In genomic region chr15:40511472-40512133, GRCh38 we compare ENCODE assay signal across 8 cellular contexts. TPM values are rescaled to one million over a fixed set of nuclear protein-coding genes. Genes with fewer than 3 reads are reported as not detected.
A peak's percentile ranks its signal among the peaks of the same experiment; 100 is the strongest.
DNase-seq lines count a peak whose midpoint lies in the region; ATAC-seq and TF ChIP-seq lines count a peak whose summit lies in the region.

No MANE protein-coding gene starts in this region.

- no peaks in the 10 kb centered on the region for H3K9me3 ChIP-seq in CD4-positive, CD25-positive, alpha-beta regulatory T cell (ENCODE audit: control insufficient read depth in 2 of 2, low read length in 2 of 2)
- H3K9me3 ChIP-seq in adipocyte (ENCODE audit: control insufficient read depth, low read length): no peaks in the 10 kb centered on the region
- H3K9me3 ChIP-seq in parathyroid adenoma (ENCODE audit: control insufficient read depth, low read length): no peaks in the 10 kb centered on the region

- no peaks in the 10 kb centered on the region for H3K79me2 ChIP-seq in parathyroid adenoma

- H3K4me3 Mint-ChIP-seq in CD4-positive, CD25-positive, alpha-beta regulatory T cell: peak overlapping the region in 3 of 4 donors; percentile 73 to 76 (median 74)

- H3K27ac ChIP-seq in CD4-positive, CD25-positive, alpha-beta regulatory T cell (ENCODE audit: insufficient read depth, low read length, poor library complexity, severe bottlenecking): no peak overlapping the region
- peak overlapping the region; percentile 82 for H3K27ac ChIP-seq in parathyroid adenoma

- no peak for TF ChIP-seq CTCF in parathyroid adenoma (IDR thresholded peaks at IDR 0.05)

- peaks cover 17% of the 10 kb centered on the region for H3K4me1 ChIP-seq in CD4-positive, CD25-positive, alpha-beta regulatory T cell (ENCODE audit: control insufficient read depth, insufficient read depth, low read length, poor library complexity, severe bottlenecking)
- H3K4me1 ChIP-seq in adipocyte (ENCODE audit: control insufficient read depth, insufficient read depth, low read length) (peaks cover 10% of the 10 kb centered on the region), parathyroid adenoma (peaks cover 12% of the 10 kb centered on the region)

- TF ChIP-seq POLR2A in GM19193 (IDR thresholded peaks at IDR 0.05; ENCODE audit: extremely low read depth, insufficient read depth, insufficient read length): peak; percentile 36

- H2AFZ ChIP-seq in parathyroid adenoma: peak overlapping the region; percentile 84

- peaks cover 3% of the 10 kb centered on the region for H3K36me3 Mint-ChIP-seq in CD4-positive, CD25-positive, alpha-beta regulatory T cell

- H3K9ac ChIP-seq in adipocyte (ENCODE audit: low read length): peak overlapping the region; percentile 51
- no peak overlapping the region for H3K9ac ChIP-seq in parathyroid adenoma

- H3K36me3 ChIP-seq in CD4-positive, CD25-positive, alpha-beta regulatory T cell (ENCODE audit: control insufficient read depth, insufficient read depth, low read length): no peaks in the 10 kb centered on the region
- H3K36me3 ChIP-seq in adipocyte (ENCODE audit: control insufficient read depth, insufficient read depth, low read length, severe bottlenecking) (no peaks in the 10 kb centered on the region), parathyroid adenoma (ENCODE audit: control insufficient read depth, insufficient read depth, low read length) (no peaks in the 10 kb centered on the region)

- intact Hi-C loops in left cardiac atrium (cut with DNase I): no loop called here

- DNase-seq in CD4-positive, CD25-positive, alpha-beta regulatory T cell: peak in 1 of 3 donors; percentile 7
- DNase-seq in MV-4-11 (lab: John Stamatoyannopoulos, UW) (peak; percentile 8), adipocyte (ENCODE audit: low read depth) (peak; percentile 72), left cardiac atrium (peak; percentile 84), DMS153 (lab: John Stamatoyannopoulos, UW) (no peak)

- peaks cover 37% of the 10 kb centered on the region for H3K27me3 ChIP-seq in CD4-positive, CD25-positive, alpha-beta regulatory T cell (ENCODE audit: control insufficient read depth, insufficient read depth, low read length)
- peaks cover 9% of the 10 kb centered on the region for H3K27me3 ChIP-seq in adipocyte (replicated peaks; ENCODE audit: control insufficient read depth, insufficient read depth, low read length)
- H3K27me3 ChIP-seq in parathyroid adenoma (ENCODE audit: control insufficient read depth, insufficient read depth, low read length): no peaks in the 10 kb centered on the region

- H3K9me3 Mint-ChIP-seq in CD4-positive, CD25-positive, alpha-beta regulatory T cell: peaks cover 0 to 1% (median 0%) of the 10 kb centered on the region in 7 donors

- H3K4me2 ChIP-seq in parathyroid adenoma (ENCODE audit: low read length): peak overlapping the region; percentile 42

- H3K27me3 Mint-ChIP-seq in CD4-positive, CD25-positive, alpha-beta regulatory T cell: peaks cover 75% of the 10 kb centered on the region

- ATAC-seq in CD4-positive, CD25-positive, alpha-beta regulatory T cell (ENCODE audit: low read depth in 2 of 2): peak in 1 of 2 donors; percentile 37
- ATAC-seq in left cardiac atrium (peak; percentile 84 to 91), HG03521 (IDR thresholded peaks at IDR 0.05; ENCODE audit: unreplicated experiment) (no peak)

- peaks cover 4 to 26% (median 11%) of the 10 kb centered on the region in 4 donors for H3K4me1 Mint-ChIP-seq in CD4-positive, CD25-positive, alpha-beta regulatory T cell

- H3K4me3 ChIP-seq in CD4-positive, CD25-positive, alpha-beta regulatory T cell (ENCODE audit: low read depth, low read length): peak overlapping the region; percentile 55
- H3K4me3 ChIP-seq in adipocyte (ENCODE audit: low read length) (peak overlapping the region; percentile 79), parathyroid adenoma (ENCODE audit: low read depth, low read length) (peak overlapping the region; percentile 40)

- no peak overlapping the region for H3K27ac Mint-ChIP-seq in CD4-positive, CD25-positive, alpha-beta regulatory T cell

RNA-seq across cellular contexts. Expression of gene CHST14, which starts 40.8 kb away (rescaled TPM):
- 6.3 TPM for total RNA-seq in CD4-positive, CD25-positive, alpha-beta regulatory T cell
- 1 to 10 TPM; 1.1 to 2.0 (median 1.4) TPM for polyA plus RNA-seq in CD4-positive, CD25-positive, alpha-beta regulatory T cell
- total RNA-seq in left cardiac atrium: 10 to 100 TPM in 1 of 2 donors, 1 to 10 TPM in 1; 9.9 to 10.7 TPM

RNA-seq across cellular contexts. Expression of gene CCDC32, which starts 53.2 kb away (rescaled TPM):
- 30.6 TPM for total RNA-seq in CD4-positive, CD25-positive, alpha-beta regulatory T cell
- 10 to 100 TPM; 49.7 to 57.2 (median 53.9) TPM for polyA plus RNA-seq in CD4-positive, CD25-positive, alpha-beta regulatory T cell
- total RNA-seq in left cardiac atrium: 10 to 100 TPM; 16.9 to 22.7 TPM

RNA-seq across cellular contexts. Expression of gene RPUSD2, which starts 57.5 kb away (rescaled TPM):
- total RNA-seq in CD4-positive, CD25-positive, alpha-beta regulatory T cell: 13.5 TPM
- 10 to 100 TPM; 21.2 to 27.7 (median 25.6) TPM for polyA plus RNA-seq in CD4-positive, CD25-positive, alpha-beta regulatory T cell
- 10 to 100 TPM in 1 of 2 donors, 1 to 10 TPM in 1; 7.9 to 11.3 TPM for total RNA-seq in left cardiac atrium
